ENCODE assay signal across 17 cellular contexts in genomic region chr5:135497971-135498661, GRCh38. TPM values are rescaled to one million over a fixed set of nuclear protein-coding genes. Genes with fewer than 3 reads are reported as not detected.
DNase-seq lines count a peak whose midpoint lies in the region; ATAC-seq and TF ChIP-seq lines count a peak whose summit lies in the region.
"Had no signal": no experiment of that assay in that cellular context is flagged by ENCODE, and none has a peak within 500 bp of the region (broad histone marks: within the 10 kb centered on the region; RNA-seq: fewer than 3 reads in every experiment).

No MANE protein-coding gene starts in this region.

- intact Hi-C loops in MCF 10A (cut with micrococcal nuclease) = no loop called here
- intact Hi-C loops in breast epithelium (cut with DNase I; ENCODE audit: low total_unique reads) = no loop called here

- peak; percentile 66 for ATAC-seq in foreskin keratinocyte
- no peak for ATAC-seq in GM19452 (IDR thresholded peaks at IDR 0.05; ENCODE audit: unreplicated experiment)
- ATAC-seq: effector memory CD8-positive, alpha-beta T cell had no signal

- DNase-seq in MCF 10A (ENCODE audit: unreplicated experiment) = peak; percentile 51
- no peak for DNase-seq in breast epithelium (ENCODE audit: low spot score in 2 of 2)
- DNase-seq in NCI-H82 treated with DMSO at 0.1 percent for 48 hours (lab: John Stamatoyannopoulos, UW; ENCODE audit: unreplicated experiment) = peak; percentile 87
- DNase-seq in foreskin keratinocyte = peak in 1 of 2 donors; percentile 50
- no peak for DNase-seq in stimulated activated CD4-positive, alpha-beta T cell treated with anti-CD3 and anti-CD28 coated beads, Interleukin-4, amount 100 ng/mL, for 4 hours
- DNase-seq in NCI-H526 (lab: John Stamatoyannopoulos, UW) = no peak
- DNase-seq in COR-L47 (lab: John Stamatoyannopoulos, UW) = no peak
- DNase-seq: activated CD8-positive, alpha-beta memory T cell treated with anti-CD3 and anti-CD28 coated beads, Interleukin-2, amount 50 U/mL, for 48 hours; activated naive CD4-positive, alpha-beta T cell; effector memory CD8-positive, alpha-beta T cell; NCI-H526 treated with DMSO at 0.1 percent for 48 hours; substantia nigra had no signal

- no peak for TF ChIP-seq POLR2A in breast epithelium (IDR thresholded peaks at IDR 0.05)

- H3K27ac ChIP-seq in breast epithelium = no peak overlapping the region
- no peak overlapping the region for H3K27ac ChIP-seq in foreskin keratinocyte

- no peaks in the 10 kb centered on the region for H3K36me3 ChIP-seq in breast epithelium

- H3K27me3 ChIP-seq in breast epithelium = no peaks in the 10 kb centered on the region
- no peaks in the 10 kb centered on the region for H3K27me3 ChIP-seq in foreskin keratinocyte

- no peak overlapping the region for H3K4me3 ChIP-seq in breast epithelium
- H3K4me3 ChIP-seq: lung had no signal

- no peaks in the 10 kb centered on the region for H3K9me3 ChIP-seq in breast epithelium

- POLR2A ChIA-PET in MCF 10A (lab: Yijun Ruan, JAX) = interaction anchor here (0.7 to 1.6 kb wide), 3 partner anchors 10 to 1305 kb away, joined by 3 to 4 read pairs (median 3); no protein-coding TSS in a partner anchor

- H3K27me3 Mint-ChIP-seq in MCF 10A (ENCODE audit: insufficient read depth, unreplicated experiment) = no peaks in the 10 kb centered on the region

- peaks cover 40% of the 10 kb centered on the region for H3K4me1 Mint-ChIP-seq in MCF 10A (ENCODE audit: insufficient read depth, unreplicated experiment)

- H3K4me1 ChIP-seq in breast epithelium (no peaks in the 10 kb centered on the region), foreskin keratinocyte (peaks cover 22% of the 10 kb centered on the region)

- peak overlapping the region; percentile 17 for H3K27ac Mint-ChIP-seq in MCF 10A (ENCODE audit: low read depth, unreplicated experiment)
- H3K27ac Mint-ChIP-seq: effector memory CD8-positive, alpha-beta T cell; nephron had no signal

- TF ChIP-seq CTCF in MCF 10A (IDR thresholded peaks at IDR 0.05; ENCODE audit: unreplicated experiment) (no peak), breast epithelium (IDR thresholded peaks at IDR 0.05) (no peak), foreskin keratinocyte (conservative IDR thresholded peaks at IDR 0.05) (no peak)

- BruUV-seq in MCF 10A (replicated peaks; lab: Mats Ljungman, UMichigan) = no TSS peak

- H3K4me3 Mint-ChIP-seq in MCF 10A (ENCODE audit: unreplicated experiment) = no peak overlapping the region
- H3K4me3 Mint-ChIP-seq: effector memory CD8-positive, alpha-beta T cell; nephron had no signal

- CTCF ChIA-PET in MCF 10A (lab: Yijun Ruan, JAX) = interaction anchor here (0.5 to 1.2 kb wide), 3 partner anchors 14 to 54 kb away, joined by 3 to 5 read pairs (median 4); no protein-coding TSS in a partner anchor

- H3K9me3 Mint-ChIP-seq in MCF 10A (ENCODE audit: unreplicated experiment) = no peaks in the 10 kb centered on the region
- H3K9me3 Mint-ChIP-seq: effector memory CD8-positive, alpha-beta T cell had no signal

- no peaks in the 10 kb centered on the region for H3K36me3 Mint-ChIP-seq in MCF 10A (ENCODE audit: insufficient read depth, unreplicated experiment)

RNA-seq across cellular contexts. Expression of gene NEUROG1, which starts 37.6 kb away (rescaled TPM):
- total RNA-seq in MCF 10A (2022) = not detected in 2 replicates
- not detected for total RNA-seq in breast epithelium
- total RNA-seq in foreskin keratinocyte = not detected in 2 replicates
- not detected in 2 replicates for polyA plus RNA-seq in foreskin keratinocyte
- total RNA-seq: lung; renal cortical epithelial cell; T-helper 1 cell treated with Interleukin-12 subunit alpha and Interleukin-12 subunit beta and Interleukin-4 antibody, amounts not matched to agents 30 ng/mL and 1 ng/mL, for 36 hours had no signal
- polyA plus RNA-seq: lung had no signal

RNA-seq across cellular contexts. Expression of gene TIFAB, which starts 46.0 kb away (rescaled TPM):
- total RNA-seq in MCF 10A (2022) = not detected in 2 replicates
- not detected for total RNA-seq in breast epithelium
- not detected in 2 replicates for total RNA-seq in foreskin keratinocyte
- not detected in 2 replicates for polyA plus RNA-seq in foreskin keratinocyte
- total RNA-seq: renal cortical epithelial cell; T-helper 1 cell treated with Interleukin-12 subunit alpha and Interleukin-12 subunit beta and Interleukin-4 antibody, amounts not matched to agents 30 ng/mL and 1 ng/mL, for 36 hours had no signal

RNA-seq across cellular contexts. Expression of gene DCANP1, which starts 51.0 kb away (rescaled TPM):
- total RNA-seq in MCF 10A (2022) (not detected in 2 replicates), breast epithelium (not detected), foreskin keratinocyte (not detected in 2 replicates)
- not detected in 2 replicates for polyA plus RNA-seq in foreskin keratinocyte
- total RNA-seq: renal cortical epithelial cell; T-helper 1 cell treated with Interleukin-12 subunit alpha and Interleukin-12 subunit beta and Interleukin-4 antibody, amounts not matched to agents 30 ng/mL and 1 ng/mL, for 36 hours had no signal

Comparison
In these comparisons a context has a peak if more than half of its experiments do, and no peak if none do; other contexts are left out.
1. DNase-seq: peak in MCF 10A (single experiment) and NCI-H82 treated with DMSO at 0.1 percent for 48 hours (single experiment); none in breast epithelium (0 of 2), stimulated activated CD4-positive, alpha-beta T cell treated with anti-CD3 and anti-CD28 coated beads, Interleukin-4, amount 100 ng/mL, for 4 hours (0 of 2), NCI-H526 (0 of 2) and COR-L47 (single experiment).